In genomic region chr22:19371893-19372292, GRCh38 we compare ENCODE assay signal across 1 cellular context.
TF ChIP-seq lines count a peak whose summit lies in the region.

No MANE protein-coding gene starts in this region.

TF ChIP-seq in K562, 482 proteins besides CTCF, POLR2A, EP300 and RAD21 (continued from another document):
- TF ChIP-seq, protein P1, sequence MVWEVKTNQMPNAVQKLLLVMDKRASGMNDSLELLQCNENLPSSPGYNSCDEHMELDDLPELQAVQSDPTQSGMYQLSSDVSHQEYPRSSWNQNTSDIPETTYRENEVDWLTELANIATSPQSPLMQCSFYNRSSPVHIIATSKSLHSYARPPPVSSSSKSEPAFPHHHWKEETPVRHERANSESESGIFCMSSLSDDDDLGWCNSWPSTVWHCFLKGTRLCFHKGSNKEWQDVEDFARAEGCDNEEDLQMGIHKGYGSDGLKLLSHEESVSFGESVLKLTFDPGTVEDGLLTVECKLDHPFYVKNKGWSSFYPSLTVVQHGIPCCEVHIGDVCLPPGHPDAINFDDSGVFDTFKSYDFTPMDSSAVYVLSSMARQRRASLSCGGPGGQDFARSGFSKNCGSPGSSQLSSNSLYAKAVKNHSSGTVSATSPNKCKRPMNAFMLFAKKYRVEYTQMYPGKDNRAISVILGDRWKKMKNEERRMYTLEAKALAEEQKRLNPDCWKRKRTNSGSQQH (CRISPR knock-in tag; IDR thresholded peaks at IDR 0.05) = no peak
- TF ChIP-seq KLF16 (IDR thresholded peaks at IDR 0.05) (no peak), SMARCA4 (IDR thresholded peaks at IDR 0.05) (no peak), CBX1 (IDR thresholded peaks at IDR 0.05; ENCODE audit: low read depth) (no peak), DPF2 (IDR thresholded peaks at IDR 0.05) (no peak), GATA2 (CRISPR knock-in tag; IDR thresholded peaks at IDR 0.05) (no peak), ZNF12 (CRISPR knock-in tag; IDR thresholded peaks at IDR 0.05) (no peak), ZNF77 (CRISPR knock-in tag; IDR thresholded peaks at IDR 0.05) (0 out of 2 replicates have a peak, but pooled peaks have one; percentile 62), ZNF699 (CRISPR knock-in tag; IDR thresholded peaks at IDR 0.05; ENCODE audit: insufficient replicate concordance) (peak; percentile 37), ZNF253 (CRISPR knock-in tag; conservative IDR thresholded peaks at IDR 0.05) (0 out of 2 replicates have a peak, but pooled peaks have one; percentile 29)
- TF ChIP-seq, protein P2, sequence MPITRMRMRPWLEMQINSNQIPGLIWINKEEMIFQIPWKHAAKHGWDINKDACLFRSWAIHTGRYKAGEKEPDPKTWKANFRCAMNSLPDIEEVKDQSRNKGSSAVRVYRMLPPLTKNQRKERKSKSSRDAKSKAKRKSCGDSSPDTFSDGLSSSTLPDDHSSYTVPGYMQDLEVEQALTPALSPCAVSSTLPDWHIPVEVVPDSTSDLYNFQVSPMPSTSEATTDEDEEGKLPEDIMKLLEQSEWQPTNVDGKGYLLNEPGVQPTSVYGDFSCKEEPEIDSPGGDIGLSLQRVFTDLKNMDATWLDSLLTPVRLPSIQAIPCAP (CRISPR knock-in tag; IDR thresholded peaks at IDR 0.05; ENCODE audit: borderline replicate concordance) = 0 out of 2 replicates have a peak, but pooled peaks have one; percentile 3
- TF ChIP-seq, protein P3, sequence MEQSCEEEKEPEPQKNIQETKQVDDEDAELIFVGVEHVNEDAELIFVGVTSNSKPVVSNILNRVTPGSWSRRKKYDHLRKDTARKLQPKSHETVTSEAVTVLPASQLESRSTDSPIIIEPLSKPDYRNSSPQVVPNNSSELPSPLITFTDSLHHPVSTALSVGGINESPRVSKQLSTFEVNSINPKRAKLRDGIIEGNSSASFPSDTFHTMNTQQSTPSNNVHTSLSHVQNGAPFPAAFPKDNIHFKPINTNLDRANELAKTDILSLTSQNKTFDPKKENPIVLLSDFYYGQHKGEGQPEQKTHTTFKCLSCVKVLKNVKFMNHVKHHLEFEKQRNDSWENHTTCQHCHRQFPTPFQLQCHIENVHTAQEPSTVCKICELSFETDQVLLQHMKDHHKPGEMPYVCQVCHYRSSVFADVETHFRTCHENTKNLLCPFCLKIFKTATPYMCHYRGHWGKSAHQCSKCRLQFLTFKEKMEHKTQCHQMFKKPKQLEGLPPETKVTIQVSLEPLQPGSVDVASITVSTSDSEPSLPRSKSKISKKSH (CRISPR knock-in tag; IDR thresholded peaks at IDR 0.05) = 0 out of 2 replicates have a peak, but pooled peaks have one; percentile 16
TF ChIP-seq in K562: peak in this region for 8.
